ENCODE assay signal across 8 cellular contexts in the genomic region with DNA sequence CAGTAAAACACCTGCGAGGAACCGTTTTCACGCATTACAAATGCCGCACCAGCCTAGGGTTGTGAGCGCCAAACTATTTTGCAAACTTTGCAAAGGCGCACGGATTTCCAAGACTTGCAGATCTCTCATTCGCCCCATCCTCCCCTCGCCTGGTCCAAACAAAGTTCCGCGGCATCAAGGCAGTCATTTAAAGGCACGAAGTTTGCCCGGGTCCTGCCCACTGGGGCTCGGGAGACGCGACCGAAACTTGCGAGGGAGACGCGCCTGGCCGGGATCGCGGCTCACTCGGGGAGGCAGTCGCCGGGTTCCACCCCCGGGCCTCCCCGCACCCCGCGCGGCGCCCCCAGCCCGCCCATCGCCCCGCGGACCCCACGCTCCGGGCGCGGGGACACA. TPM values are rescaled to one million over a fixed set of nuclear protein-coding genes. Genes with fewer than 3 reads are reported as not detected.
DNase-seq lines count a peak whose midpoint lies in the region; ATAC-seq, FAIRE-seq and TF ChIP-seq lines count a peak whose summit lies in the region.

No MANE protein-coding gene starts in this region.

- H3K27me3 ChIP-seq in A673 (replicated peaks; ENCODE audit: insufficient read depth, low read depth, low read length, poor library complexity) (no peaks in the 10 kb centered on the region), H1 (replicated peaks in 1 of 4; ENCODE audit: control insufficient read depth in 3 of 4, extremely low read depth in 1 of 4, insufficient read depth in 3 of 4, low read length in 3 of 4) (no peaks in the 10 kb centered on the region; a peak in 1 of 7 replicates)

- H2BK12ac ChIP-seq in H1 (ENCODE audit: low read depth, low read length), result no peak overlapping the region; the same call in 1 of the 2 replicates

- ATAC-seq in GM18907 (IDR thresholded peaks at IDR 0.05; ENCODE audit: unreplicated experiment) (peak; percentile 12), HG03520 (IDR thresholded peaks at IDR 0.05; ENCODE audit: unreplicated experiment) (peak; percentile 3), HG03139 (IDR thresholded peaks at IDR 0.05; ENCODE audit: unreplicated experiment) (no peak)

- peak overlapping the region; percentile 61; the same call in 1 of the 2 replicates for H2BK5ac ChIP-seq in H1 (ENCODE audit: low read depth, low read length)

- no peak for TF ChIP-seq RAD21 in H1 (IDR thresholded peaks at IDR 0.05 in 1 of 2, conservative IDR thresholded peaks at IDR 0.05 in 1 of 2; ENCODE audit: low read depth in 2 of 2, low read length in 2 of 2)

- intact Hi-C loops in A673 (cut with micrococcal nuclease; ENCODE audit: unreplicated experiment), result loop anchor here (2.0 to 10.0 kb wide), 2 partner anchors 94 to 114 kb away; no protein-coding TSS in a partner anchor

- H3K4me3 ChIP-seq in A673 (ENCODE audit: low read depth, low read length, poor library complexity, severe bottlenecking), result peak overlapping the region; percentile 95
- peak overlapping the region; percentile 90 to 98 (median 94) for H3K4me3 ChIP-seq in H1 (ENCODE audit: extremely low read depth in 1 of 4, insufficient read depth in 2 of 4, low read depth in 3 of 4, low read length in 4 of 4)
- peak overlapping the region; percentile 61 for H3K4me3 ChIP-seq in mesodermal cell (ENCODE audit: extremely low read depth, insufficient read depth, low read length, poor library complexity, severe bottlenecking)

- 2% methylated on average over 19 of the region's 40 CpGs; no CpG with 5 or more reads in 1 of the 2 experiments for WGBS in H1 (ENCODE audit: extremely low coverage in 1 of 2, insufficient coverage in 1 of 2, insufficient read length in 1 of 2, insufficient replicate concordance in 2 of 2, low coverage in 1 of 2, low lambda C conversion rate in 2 of 2, missing lambda C conversion rate in 1 of 2), 2 experiments
- 0% methylated on average over 13 to 40 of the region's 40 CpGs for WGBS in mesodermal cell (ENCODE audit: insufficient coverage in 2 of 2), 2 experiments

- peak overlapping the region; percentile 52; the same call in 1 of the 2 replicates for H3K18ac ChIP-seq in H1 (ENCODE audit: extremely low read depth, low read length)

- H2BK120ac ChIP-seq in H1 (replicated peaks; ENCODE audit: low read depth, low read length), result no peak overlapping the region

- no peaks in the 10 kb centered on the region; the same call in 1 of the 2 replicates for H3K79me1 ChIP-seq in H1 (ENCODE audit: low read depth, low read length)

- no peak for TF ChIP-seq EP300 in H1 (IDR thresholded peaks at IDR 0.05; ENCODE audit: borderline replicate concordance in 1 of 2, low read depth in 2 of 2, low read length in 2 of 2)

- H4K8ac ChIP-seq in H1 (ENCODE audit: extremely low read depth, insufficient read depth, low read length), result peak overlapping the region; percentile 95; the same call in 1 of the 2 replicates

- POLR2A ChIA-PET in A673 (lab: Charles Lee; ENCODE audit: low non-redundant PET), result no interaction called here
- POLR2A ChIA-PET in H1 (lab: Charles Lee; ENCODE audit: partially characterized antibody), result interaction anchor here (1.0 kb wide), 1 partner anchor 82 kb away, joined by 3 read pairs; no protein-coding TSS in a partner anchor

- peak overlapping the region; percentile 95 for H3K27ac ChIP-seq in A673 (ENCODE audit: low read depth, low read length, poor library complexity, severe bottlenecking)
- H3K27ac ChIP-seq in H1 (ENCODE audit: low read depth, low read length), result peak overlapping the region; percentile 68
- H3K27ac ChIP-seq in mesodermal cell (ENCODE audit: low read depth, low read length, severe bottlenecking), result peak overlapping the region; percentile 84
- peak overlapping the region; percentile 22 for H3K27ac ChIP-seq in temporal lobe (ENCODE audit: low read depth, low read length)

- peak overlapping the region; percentile 90 to 97 (median 94) for H3K9ac ChIP-seq in H1 (replicated peaks in 1 of 4; ENCODE audit: extremely low read depth in 1 of 4, low read depth in 3 of 4, low read length in 3 of 4)

- CTCF ChIA-PET in A673 (lab: Charles Lee) (no interaction called here), H1 (lab: Charles Lee; ENCODE audit: partially characterized antibody) (no interaction called here)

- no peak overlapping the region for H3K14ac ChIP-seq in H1 (ENCODE audit: insufficient read length)

- H3K23me2 ChIP-seq in H1 (ENCODE audit: low read depth, low read length), result peaks cover 2% of the 10 kb centered on the region

- TF ChIP-seq CTCF in A673 (conservative IDR thresholded peaks at IDR 0.05; ENCODE audit: low read depth, low read length) (no peak), H1 (IDR thresholded peaks at IDR 0.05; ENCODE audit: control extremely low read depth in 1 of 3, insufficient read depth in 1 of 3, low read depth in 1 of 3, low read length in 3 of 3) (no peak)

- H2AK5ac ChIP-seq in H1 (ENCODE audit: low read depth, low read length), result no peak overlapping the region

- no peak for FAIRE-seq in H1 (lab: Jason Lieb, UNC)

- no peak overlapping the region for H2BK20ac ChIP-seq in H1 (ENCODE audit: low read length)

- peak in 1 of 2 experiments; percentile 32; a peak in 2 of 3 replicates for TF ChIP-seq POLR2A in H1 (IDR thresholded peaks at IDR 0.05; ENCODE audit: control extremely low read depth in 1 of 2, low read depth in 2 of 2, low read length in 2 of 2)

- H3K23ac ChIP-seq in H1 (ENCODE audit: insufficient read length), result no peak overlapping the region

- peaks cover 4 to 7% of the 10 kb centered on the region in 2 experiments for H4K20me1 ChIP-seq in H1 (replicated peaks in 1 of 2; ENCODE audit: control insufficient read depth in 1 of 2, insufficient read depth in 2 of 2, low read length in 2 of 2)

- H3K36me3 ChIP-seq in A673 (ENCODE audit: insufficient read depth, low read length, poor library complexity, severe bottlenecking) (no peaks in the 10 kb centered on the region), H1 (ENCODE audit: control insufficient read depth in 2 of 4, insufficient read depth in 4 of 4, low read length in 3 of 4) (no peaks in the 10 kb centered on the region), mesodermal cell (ENCODE audit: control insufficient read depth, insufficient read depth, low read length) (no peaks in the 10 kb centered on the region)

- peaks cover 32% of the 10 kb centered on the region for H3K4me1 ChIP-seq in A673 (ENCODE audit: insufficient read depth, low read length, poor library complexity, severe bottlenecking)
- H3K4me1 ChIP-seq in H1 (replicated peaks in 1 of 4; ENCODE audit: control insufficient read depth in 3 of 4, insufficient read depth in 4 of 4, low read length in 3 of 4), result peaks cover 4 to 7% (median 6%) of the 10 kb centered on the region in 4 experiments; a peak in 6 of 7 replicates
- peaks cover 3% of the 10 kb centered on the region for H3K4me1 ChIP-seq in mesodermal cell (ENCODE audit: control insufficient read depth, insufficient read depth, low read length, poor library complexity, severe bottlenecking)

- peak overlapping the region; percentile 45 for H4K5ac ChIP-seq in H1 (ENCODE audit: insufficient read length, low read depth, low read length)

- H3K4ac ChIP-seq in H1 (replicated peaks; ENCODE audit: insufficient read length, low read depth, low read length), result peak overlapping the region; percentile 3

- H4K91ac ChIP-seq in H1 (replicated peaks; ENCODE audit: insufficient read length, low read length), result no peak overlapping the region

- BruUV-seq in A673 (replicated peaks; lab: Mats Ljungman, UMichigan), result no TSS peak

- H3K56ac ChIP-seq in H1 (replicated peaks; ENCODE audit: insufficient read length, low read depth, low read length), result peak overlapping the region; percentile 48

- H2AFZ ChIP-seq in H1 (ENCODE audit: low read length), result peak overlapping the region; percentile 87

- H2BK15ac ChIP-seq in H1 (ENCODE audit: low read length), result no peak overlapping the region

- peaks cover 10 to 51% of the 10 kb centered on the region in 2 experiments; a peak in 3 of 4 replicates for H3K79me2 ChIP-seq in H1 (ENCODE audit: control insufficient read depth in 1 of 2, insufficient read depth in 2 of 2, low read length in 2 of 2)

- peak overlapping the region; percentile 81 to 85 for H3K4me2 ChIP-seq in H1 (ENCODE audit: insufficient read depth in 1 of 2, low read depth in 2 of 2, low read length in 2 of 2)

- H3K9me3 ChIP-seq in A673 (ENCODE audit: low read depth, low read length, poor library complexity, severe bottlenecking) (no peaks in the 10 kb centered on the region), H1 (ENCODE audit: insufficient read depth in 2 of 2, low read depth in 1 of 2, low read length in 1 of 2) (no peaks in the 10 kb centered on the region), mesodermal cell (ENCODE audit: control insufficient read depth, low read length) (peaks cover 4% of the 10 kb centered on the region)

- DNase-seq in A673 (ENCODE audit: low spot score) (peak; percentile 72), H1 (ENCODE audit: low read depth in 1 of 2, low spot score in 2 of 2) (peak in 1 of 2 experiments; percentile 62)
- peak; percentile 39 for DNase-seq in activated CD4-positive, alpha-beta T cell treated with anti-CD3 and anti-CD28 coated beads for 48 hours

TF ChIP-seq in H1, 55 proteins besides CTCF, POLR2A, EP300 and RAD21 (continues in another document):
- peak; percentile 43; the same call in 1 of the 2 replicates for TF ChIP-seq TAF1 (IDR thresholded peaks at IDR 0.05; ENCODE audit: low read depth, low read length)
- peak; percentile 43 for TF ChIP-seq KDM4A (IDR thresholded peaks at IDR 0.05; ENCODE audit: low read depth, low read length, severe bottlenecking)
- TF ChIP-seq ASH2L (IDR thresholded peaks at IDR 0.05; ENCODE audit: low read length), result peak; percentile 78
- TF ChIP-seq CHD1 (IDR thresholded peaks at IDR 0.05; ENCODE audit: low read depth, low read length), result no peak
- 0 out of 2 replicates have a peak, but pooled peaks have one; percentile 7 for TF ChIP-seq TBP (IDR thresholded peaks at IDR 0.05; ENCODE audit: low read depth, low read length)
- no peak for TF ChIP-seq EGR1 (IDR thresholded peaks at IDR 0.05; ENCODE audit: borderline replicate concordance, low read depth, low read length)
- TF ChIP-seq CREB1 (IDR thresholded peaks at IDR 0.05), result no peak
- 0 out of 4 replicates have a peak, but pooled peaks of 1 of the 2 experiments have one; percentile 64 for TF ChIP-seq HDAC2 (IDR thresholded peaks at IDR 0.05; ENCODE audit: borderline replicate concordance in 1 of 2, low read depth in 2 of 2, low read length in 2 of 2)

RNA-seq across cellular contexts. Expression of gene USP6NL, which starts 0.6 kb away (rescaled TPM):
- total RNA-seq in A673 (2021), result 38.7 and 40.0 TPM in 2 replicates
- 27.6 and 28.8 TPM in 2 replicates for total RNA-seq in H1 (2021; fragmentation: NEBNext Ultra II Directional; extraction: Animal tissue kit (Norgen Biotek cat#: 25700))
- 9.8 and 10.9 TPM in 2 replicates for polyA plus RNA-seq in H1 (2011; rRNA removed)
- 10.8 TPM for polyA plus RNA-seq in H1 (2011; cell fraction: cytosol; rRNA removed)
- polyA plus RNA-seq in H1 (2011; cell fraction: nucleus; rRNA removed), result 15.8 TPM
- 11.7 to 20.3 TPM (median 14.8 TPM) in 4 replicates for polyA plus RNA-seq in H1 (2012, experiment 1 of 2)
- polyA plus RNA-seq in H1 (2012, experiment 2 of 2), result 2.5 TPM
- 16.5 TPM for polyA plus RNA-seq in H1 (2013, experiment 1 of 2)
- polyA plus RNA-seq in H1 (2013, experiment 2 of 2), result 17.4 TPM
- 17.5 and 19.8 TPM in 2 replicates for polyA minus RNA-seq in H1 (2011; rRNA and poly(A)+ RNA removed)
- polyA minus RNA-seq in H1 (2011; cell fraction: cytosol; rRNA and poly(A)+ RNA removed), result 10.4 TPM
- polyA minus RNA-seq in H1 (2011; cell fraction: nucleus; rRNA and poly(A)+ RNA removed), result 33.2 TPM
- 25.4 TPM for polyA plus RNA-seq in mesodermal cell (2013, experiment 1 of 2)
- polyA plus RNA-seq in mesodermal cell (2013, experiment 2 of 2), result 25.8 TPM
- total RNA-seq in temporal lobe, result 29.7 TPM

Comparison
In these comparisons a context has a peak if more than half of its experiments do, and no peak if none do; other contexts are left out.
1. H3K27ac ChIP-seq: peak in every context shown above with its lines; median percentile 95 in A673; 84 in mesodermal cell; 68 in H1; 22 in temporal lobe.